28 cellular contexts compared by ENCODE assay signal in the genomic region with DNA sequence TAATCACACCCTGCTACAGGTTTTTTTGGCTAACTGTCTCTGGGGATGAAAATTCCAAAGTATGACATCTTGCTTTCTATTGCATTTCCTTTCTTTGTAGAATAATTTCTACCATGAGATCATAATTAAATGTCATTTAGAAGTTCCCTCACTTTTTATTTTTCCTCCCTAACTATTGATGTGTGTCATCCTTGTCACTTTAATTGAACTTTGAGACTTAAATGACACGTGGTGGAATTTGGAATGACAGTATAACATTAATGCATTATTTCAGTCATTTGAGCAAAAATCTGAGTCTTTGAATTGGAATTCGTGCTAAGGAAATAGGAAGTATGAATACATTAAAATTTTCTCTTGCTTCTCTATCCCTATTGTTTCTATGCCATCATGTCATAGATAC.
"Had no signal": no experiment of that assay in that cellular context is flagged by ENCODE, and none has a peak within 500 bp of the region (broad histone marks: within the 10 kb centered on the region; RNA-seq: fewer than 3 reads in every experiment).

No MANE protein-coding gene starts in this region.

- H3K36me3 ChIP-seq: stomach, suprapubic skin, thoracic aorta, thyroid gland, tibial artery, tibial nerve, transverse colon, upper lobe of left lung, upper lobe of right lung, uterus, vagina had no signal

- H3K27ac Mint-ChIP-seq: stimulated activated effector memory CD8-positive, alpha-beta T cell treated with anti-CD3 and anti-CD28 coated beads, Interleukin-12 subunit alpha, Interleukin-12 subunit beta, amount 100 ng/mL, for 72 hours; stimulated activated memory B cell treated with anti-CD40 and anti-IgM and Interleukin-4, amounts not matched to agents 10 μg/mL and 1 μg/mL and 100 μg/mL, for 72 hours; stimulated activated naive B cell treated with anti-CD40 and anti-IgM and Interleukin-4, amounts not matched to agents 10 μg/mL and 1 μg/mL and 100 μg/mL, for 72 hours; stimulated activated naive CD8-positive, alpha-beta T cell treated with anti-CD3 and anti-CD28 coated beads, Interleukin-15, amount 100 ng/mL, for 72 hours; stimulated activated naive CD8-positive, alpha-beta T cell treated with anti-CD3 and anti-CD28 coated beads, Interleukin-15, Interleukin-2, amounts not matched to agents 100 ng/mL and 50 ng/mL, for 24 hours; type B pancreatic cell had no signal

- H3K36me3 Mint-ChIP-seq: stimulated activated effector memory CD8-positive, alpha-beta T cell treated with anti-CD3 and anti-CD28 coated beads, Interleukin-12 subunit alpha, Interleukin-12 subunit beta, amount 100 ng/mL, for 72 hours; stimulated activated memory B cell treated with anti-CD40 and anti-IgM and Interleukin-4, amounts not matched to agents 10 μg/mL and 1 μg/mL and 100 μg/mL, for 72 hours; stimulated activated naive B cell treated with anti-CD40 and anti-IgM and Interleukin-4, amounts not matched to agents 10 μg/mL and 1 μg/mL and 100 μg/mL, for 72 hours; type B pancreatic cell had no signal

- H3K9me3 ChIP-seq: stomach, testis, thoracic aorta, thyroid gland, tibial artery, tibial nerve, transverse colon, upper lobe of left lung, upper lobe of right lung, uterus, vagina had no signal

- H3K4me3 ChIP-seq: stomach, suprapubic skin, testis, thoracic aorta, thyroid gland, tibial artery, tibial nerve, transverse colon, upper lobe of left lung, upper lobe of right lung, uterus, vagina had no signal

- H3K27ac ChIP-seq: stomach, suprapubic skin, testis, thoracic aorta, thyroid gland, tibial artery, tibial nerve, transverse colon, upper lobe of left lung, upper lobe of right lung, uterus, vagina had no signal

- H3K27me3 ChIP-seq: stomach, suprapubic skin, testis, thyroid gland, tibial artery, tibial nerve, transverse colon, upper lobe of left lung, upper lobe of right lung, uterus, vagina had no signal

- H3K4me1 ChIP-seq: stomach, suprapubic skin, testis, thyroid gland, tibial artery, tibial nerve, transverse colon, upper lobe of left lung, upper lobe of right lung, uterus, vagina had no signal

- H3K4me3 Mint-ChIP-seq: stimulated activated effector memory CD8-positive, alpha-beta T cell treated with anti-CD3 and anti-CD28 coated beads, Interleukin-12 subunit alpha, Interleukin-12 subunit beta, amount 100 ng/mL, for 72 hours; stimulated activated memory B cell treated with anti-CD40 and anti-IgM and Interleukin-4, amounts not matched to agents 10 μg/mL and 1 μg/mL and 100 μg/mL, for 72 hours; stimulated activated naive B cell treated with anti-CD40 and anti-IgM and Interleukin-4, amounts not matched to agents 10 μg/mL and 1 μg/mL and 100 μg/mL, for 72 hours; stimulated activated naive CD8-positive, alpha-beta T cell treated with anti-CD3 and anti-CD28 coated beads, Interleukin-15, amount 100 ng/mL, for 72 hours; stimulated activated naive CD8-positive, alpha-beta T cell treated with anti-CD3 and anti-CD28 coated beads, Interleukin-15, Interleukin-2, amounts not matched to agents 100 ng/mL and 50 ng/mL, for 24 hours; type B pancreatic cell had no signal

- H3K4me1 Mint-ChIP-seq: stimulated activated effector memory CD8-positive, alpha-beta T cell treated with anti-CD3 and anti-CD28 coated beads, Interleukin-12 subunit alpha, Interleukin-12 subunit beta, amount 100 ng/mL, for 72 hours; stimulated activated memory B cell treated with anti-CD40 and anti-IgM and Interleukin-4, amounts not matched to agents 10 μg/mL and 1 μg/mL and 100 μg/mL, for 72 hours; stimulated activated naive B cell treated with anti-CD40 and anti-IgM and Interleukin-4, amounts not matched to agents 10 μg/mL and 1 μg/mL and 100 μg/mL, for 72 hours; stimulated activated naive CD8-positive, alpha-beta T cell treated with anti-CD3 and anti-CD28 coated beads, Interleukin-15, amount 100 ng/mL, for 72 hours had no signal

- DNase-seq: stimulated activated CD4-positive, alpha-beta T cell treated with anti-CD3 and anti-CD28 coated beads, Interleukin-2, amount 100 ng/mL, for 48 hours; stimulated activated CD4-positive, alpha-beta T cell treated with anti-CD3 and anti-CD28 coated beads, Interleukin-4, amount 100 ng/mL, for 1 hour; stimulated activated CD4-positive, alpha-beta T cell treated with anti-CD3 and anti-CD28 coated beads, Interleukin-4, amount 100 ng/mL, for 24 hours; stimulated activated CD4-positive, alpha-beta T cell treated with anti-CD3 and anti-CD28 coated beads, Interleukin-4, amount 100 ng/mL, for 4 hours; stimulated activated CD8-positive, alpha-beta memory T cell treated with anti-CD3 and anti-CD28 coated beads, Interleukin-4, amount 100 ng/mL, for 48 hours; stimulated activated naive B cell treated with anti-CD40 and anti-IgM and Interleukin-4, amounts not matched to agents 10 μg/mL and 1 μg/mL and 100 μg/mL, for 72 hours; stimulated activated naive CD4-positive, alpha-beta T cell; stimulated activated naive CD4-positive, alpha-beta T cell treated with Interleukin-2 at 50 U/mL for 16 hours; stimulated activated naive CD8-positive, alpha-beta T cell treated with anti-CD3 and anti-CD28 coated beads, Interleukin-15, amount 100 ng/mL, for 72 hours; stimulated activated naive CD8-positive, alpha-beta T cell treated with anti-CD3 and anti-CD28 coated beads, Interleukin-15, Interleukin-2, amounts not matched to agents 100 U/mL and 50 U/mL, for 24 hours; stomach; substantia nigra; testis; thyroid gland; tibial artery; transverse colon; trophoblast cell; upper lobe of left lung; upper lobe of right lung; uterus had no signal

- ATAC-seq: stimulated activated effector memory CD8-positive, alpha-beta T cell treated with anti-CD3 and anti-CD28 coated beads, Interleukin-12 subunit alpha, Interleukin-12 subunit beta, amount 100 ng/mL, for 72 hours; stimulated activated memory B cell treated with anti-CD40 and anti-IgM and Interleukin-4, amounts not matched to agents 10 μg/mL and 1 μg/mL and 100 μg/mL, for 72 hours; stimulated activated naive B cell treated with anti-CD40 and anti-IgM and Interleukin-4, amounts not matched to agents 10 μg/mL and 1 μg/mL and 100 μg/mL, for 72 hours; stimulated activated naive CD8-positive, alpha-beta T cell treated with anti-CD3 and anti-CD28 coated beads, Interleukin-15, amount 100 ng/mL, for 72 hours; stimulated activated naive CD8-positive, alpha-beta T cell treated with anti-CD3 and anti-CD28 coated beads, Interleukin-15, Interleukin-2, amounts not matched to agents 100 U/mL and 50 U/mL, for 24 hours; upper lobe of right lung had no signal

- H3K27me3 Mint-ChIP-seq: stimulated activated memory B cell treated with anti-CD40 and anti-IgM and Interleukin-4, amounts not matched to agents 10 μg/mL and 1 μg/mL and 100 μg/mL, for 72 hours; stimulated activated naive B cell treated with anti-CD40 and anti-IgM and Interleukin-4, amounts not matched to agents 10 μg/mL and 1 μg/mL and 100 μg/mL, for 72 hours; stimulated activated naive CD8-positive, alpha-beta T cell treated with anti-CD3 and anti-CD28 coated beads, Interleukin-15, amount 100 ng/mL, for 72 hours; stimulated activated naive CD8-positive, alpha-beta T cell treated with anti-CD3 and anti-CD28 coated beads, Interleukin-15, Interleukin-2, amounts not matched to agents 100 ng/mL and 50 ng/mL, for 24 hours had no signal
